Comparison of ENCODE assay signal across 31 cellular contexts in the genomic region with DNA sequence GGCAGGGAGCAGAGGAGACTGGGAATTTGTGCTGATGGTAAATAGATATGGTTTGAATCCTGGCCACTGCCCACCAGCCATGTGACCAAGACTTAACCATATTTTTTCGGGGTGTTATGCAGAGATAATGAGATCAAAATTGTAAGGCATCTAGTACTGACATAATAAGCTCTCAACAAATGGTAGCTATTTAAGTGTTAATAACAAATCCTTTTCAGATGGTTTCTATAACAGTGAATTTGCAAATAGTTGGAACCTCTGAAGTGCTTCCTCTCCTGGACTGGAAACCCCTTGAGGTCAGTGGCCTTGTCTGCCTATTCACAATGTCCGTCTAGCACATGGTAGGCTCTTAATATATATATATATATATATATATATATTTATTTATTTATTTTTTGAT.
"Had no signal": no experiment of that assay in that cellular context is flagged by ENCODE, and none has a peak within 500 bp of the region (broad histone marks: within the 10 kb centered on the region; RNA-seq: fewer than 3 reads in every experiment).

No MANE protein-coding gene starts in this region.

- H3K4me3 Mint-ChIP-seq: mesothelial cell of epicardium, neural crest cell had no signal

- H3K36me3 Mint-ChIP-seq: mesothelial cell of epicardium had no signal

- H3K9me3 Mint-ChIP-seq: activated CD4-positive, alpha-beta memory T cell treated with anti-CD3 and anti-CD28 coated beads for 36 hours; activated T-helper 1 cell treated with anti-CD3 and anti-CD28 coated beads, Interleukin-12 subunit alpha, Interleukin-12 subunit beta, Interleukin-2, Interleukin-4 antibody, amounts not matched to agents 30 ng/mL and 10 ng/mL and 1 ng/mL, durations not matched to agents 14 hours and 24 hours and 36 hours; effector memory CD8-positive, alpha-beta T cell; mesothelial cell of epicardium; naive thymus-derived CD8-positive, alpha-beta T cell; neural crest cell had no signal

- H3K4me3 ChIP-seq: gastroesophageal sphincter, hepatocyte, pancreas, prostate gland, smooth muscle cell, suprapubic skin, tibial artery, upper lobe of right lung had no signal

- H3K27ac Mint-ChIP-seq: activated CD4-positive, alpha-beta memory T cell treated with anti-CD3 and anti-CD28 coated beads for 36 hours; effector memory CD8-positive, alpha-beta T cell; mesothelial cell of epicardium had no signal

- H3K27me3 Mint-ChIP-seq: activated CD4-positive, alpha-beta memory T cell treated with anti-CD3 and anti-CD28 coated beads for 36 hours; effector memory CD8-positive, alpha-beta T cell; naive thymus-derived CD8-positive, alpha-beta T cell had no signal

- ATAC-seq: effector memory CD8-positive, alpha-beta T cell; gastroesophageal sphincter; left ventricle myocardium superior; naive thymus-derived CD8-positive, alpha-beta T cell; pancreas; upper lobe of right lung had no signal

- DNase-seq: activated CD4-positive, alpha-beta memory T cell treated with anti-CD3 and anti-CD28 coated beads for 36 hours; activated CD4-positive, alpha-beta T cell treated with anti-CD3 and anti-CD28 coated beads for 48 hours; activated CD8-positive, alpha-beta memory T cell treated with anti-CD3 and anti-CD28 coated beads, Interleukin-2, amount 50 U/mL, for 4 hours; activated effector memory CD4-positive, alpha-beta T cell treated with anti-CD3 and anti-CD28 coated beads, Interleukin-2, amount 50 U/mL, for 16 hours; activated naive CD4-positive, alpha-beta T cell treated with anti-CD3 and anti-CD28 coated beads, Interleukin-2, amount 50 U/mL, for 16 hours; activated T-cell treated with anti-CD3 and anti-CD28 coated beads, Interleukin-2, amount 50 U/mL, for 1 hour; amniotic stem cell; brain microvascular endothelial cell; cortex of kidney; effector memory CD8-positive, alpha-beta T cell; islet precursor cell; left ventricle myocardium superior; mammary epithelial cell; naive thymus-derived CD8-positive, alpha-beta T cell; nucleus accumbens; pancreas; retina; stimulated activated CD4-positive, alpha-beta T cell treated with anti-CD3 and anti-CD28 coated beads, Interleukin-1b, Interleukin-23, amount 100 ng/mL, for 48 hours; stimulated activated CD4-positive, alpha-beta T cell treated with anti-CD3 and anti-CD28 coated beads, Interleukin-4, amount 100 ng/mL, for 4 hours; stimulated activated CD8-positive, alpha-beta memory T cell treated with anti-CD3 and anti-CD28 coated beads, Interleukin-4, amount 100 ng/mL, for 48 hours; stimulated activated naive CD4-positive, alpha-beta T cell; tibial artery; upper lobe of right lung had no signal
